9 cellular contexts compared by ENCODE assay signal in genomic region chr5:172455511-172456061, GRCh38. TPM values are rescaled to one million over a fixed set of nuclear protein-coding genes. Genes with fewer than 3 reads are reported as not detected.
DNase-seq lines count a peak whose midpoint lies in the region; ATAC-seq and TF ChIP-seq lines count a peak whose summit lies in the region.
"Had no signal": no experiment of that assay in that cellular context is flagged by ENCODE, and none has a peak within 500 bp of the region (broad histone marks: within the 10 kb centered on the region; RNA-seq: fewer than 3 reads in every experiment).

No MANE protein-coding gene starts in this region.

- no peak overlapping the region for H3K27ac ChIP-seq in CD4-positive, alpha-beta T cell (ENCODE audit: low read depth, low read length)
- H3K27ac ChIP-seq in PC-3 (ENCODE audit: low read length), result no peak overlapping the region
- H3K27ac ChIP-seq in epithelial cell of prostate, result peak overlapping the region; percentile 16

- peak overlapping the region; percentile 80 for H3K4me3 Mint-ChIP-seq in CD4-positive, alpha-beta T cell
- H3K4me3 Mint-ChIP-seq in neural crest cell, result peak overlapping the region; percentile 88

- H3K4me1 Mint-ChIP-seq in CD4-positive, alpha-beta T cell (ENCODE audit: low read depth), result peaks cover 21% of the 10 kb centered on the region
- peaks cover 62% of the 10 kb centered on the region for H3K4me1 Mint-ChIP-seq in neural crest cell

- no peak for ATAC-seq in CD4-positive, alpha-beta T cell (ENCODE audit: poor library complexity)
- ATAC-seq in PC-3, result no peak
- no peak for ATAC-seq in GM18520 (IDR thresholded peaks at IDR 0.05; ENCODE audit: unreplicated experiment)

- no TSS peak for BruUV-seq in PC-3 (replicated peaks; lab: Mats Ljungman, UMichigan)

- H3K36me3 ChIP-seq in PC-3 (ENCODE audit: low read depth, low read length), result no peaks in the 10 kb centered on the region
- H3K36me3 ChIP-seq: adrenal gland had no signal

- H3K27me3 Mint-ChIP-seq in CD4-positive, alpha-beta T cell, result peaks cover 24% of the 10 kb centered on the region
- no peaks in the 10 kb centered on the region for H3K27me3 Mint-ChIP-seq in neural crest cell (ENCODE audit: low read depth)

- no peaks in the 10 kb centered on the region for H4K20me1 ChIP-seq in PC-3 (ENCODE audit: low read length)

- no peaks in the 10 kb centered on the region for H3K36me3 Mint-ChIP-seq in CD4-positive, alpha-beta T cell (ENCODE audit: low read depth)
- peaks cover 5% of the 10 kb centered on the region for H3K36me3 Mint-ChIP-seq in neural crest cell (ENCODE audit: low read depth)

- TF ChIP-seq CTCF in CD4-positive, alpha-beta T cell (IDR thresholded peaks at IDR 0.05), result no peak
- TF ChIP-seq CTCF in PC-3 (conservative IDR thresholded peaks at IDR 0.05; ENCODE audit: low read depth, low read length), result no peak
- no peak for TF ChIP-seq CTCF in neural crest cell (conservative IDR thresholded peaks at IDR 0.05)

- H3K9me3 Mint-ChIP-seq in CD4-positive, alpha-beta T cell, result no peaks in the 10 kb centered on the region
- H3K9me3 Mint-ChIP-seq in neural crest cell, result no peaks in the 10 kb centered on the region

- peaks cover 11% of the 10 kb centered on the region for H3K27me3 ChIP-seq in CD4-positive, alpha-beta T cell (ENCODE audit: control insufficient read depth, insufficient read depth, low read length)
- no peaks in the 10 kb centered on the region for H3K27me3 ChIP-seq in PC-3 (ENCODE audit: low read length)
- H3K27me3 ChIP-seq: adrenal gland had no signal

- POLR2A ChIA-PET in CD4-positive, alpha-beta T cell (lab: Charles Lee), result no interaction called here
- POLR2A ChIA-PET in PC-3 (lab: Charles Lee; ENCODE audit: unreplicated experiment), result no interaction called here

- H3K9me2 ChIP-seq in PC-3 (replicated peaks; ENCODE audit: low read length), result no peaks in the 10 kb centered on the region

- H3K79me2 ChIP-seq in PC-3 (ENCODE audit: low read length), result no peaks in the 10 kb centered on the region

- no peaks in the 10 kb centered on the region for H3K9me3 ChIP-seq in CD4-positive, alpha-beta T cell (ENCODE audit: control insufficient read depth, low read length)
- H3K9me3 ChIP-seq in PC-3 (ENCODE audit: low read length), result no peaks in the 10 kb centered on the region
- H3K9me3 ChIP-seq: adrenal gland had no signal

- no peak overlapping the region for H3K4me2 ChIP-seq in PC-3 (ENCODE audit: low read length)

- H2AFZ ChIP-seq in PC-3 (ENCODE audit: low read length), result 0 out of 2 replicates have a peak overlapping the region, but pooled peaks have one; percentile 91

- no peak for DNase-seq in CD4-positive, alpha-beta T cell
- DNase-seq in PC-3, result no peak
- no peak for DNase-seq in epithelial cell of prostate (ENCODE audit: low read depth, low spot score)
- no peak for DNase-seq in neural crest cell (ENCODE audit: low read depth, low spot score)
- DNase-seq in NCI-H69 (lab: John Stamatoyannopoulos, UW), result no peak
- no peak for DNase-seq in activated CD8-positive, alpha-beta memory T cell treated with anti-CD3 and anti-CD28 coated beads, Interleukin-2, amount 50 U/mL, for 4 hours
- no peak for DNase-seq in inferior parietal cortex (ENCODE audit: extremely low spot score)

- H3K4me3 ChIP-seq in PC-3 (ENCODE audit: low read length), result no peak overlapping the region

- intact Hi-C loops in CD4-positive, alpha-beta T cell (cut with DNase I, micrococcal nuclease), result loop anchor here in 1 of 2 experiments (10.0 kb wide), 1 partner anchor 499 kb away; the partner anchor contains the start of gene RPL26L1
- intact Hi-C loops in PC-3 (cut with micrococcal nuclease), result loop anchor here (10.0 kb wide), 1 partner anchor 171 kb away; the partner anchor contains the start of gene UBTD2

- H3K9ac ChIP-seq in PC-3 (ENCODE audit: low read length), result no peak overlapping the region

- H3K4me1 ChIP-seq in PC-3 (ENCODE audit: insufficient read depth, low read length), result peaks cover 34% of the 10 kb centered on the region

- CTCF ChIA-PET in CD4-positive, alpha-beta T cell (lab: Charles Lee), result no interaction called here
- CTCF ChIA-PET in PC-3 (lab: Charles Lee), result no interaction called here

- H3K27ac Mint-ChIP-seq in CD4-positive, alpha-beta T cell, result no peak overlapping the region
- H3K27ac Mint-ChIP-seq in neural crest cell (ENCODE audit: unreplicated experiment), result no peak overlapping the region

- no peaks in the 10 kb centered on the region for H3F3A ChIP-seq in PC-3 (ENCODE audit: low read length, unreplicated experiment)

RNA-seq across cellular contexts. Expression of gene SH3PXD2B, which starts 1.3 kb away (rescaled TPM):
- total RNA-seq in CD4-positive, alpha-beta T cell, result under 1 TPM; 0.60 to 0.95 TPM
- total RNA-seq in PC-3 (2014; rRNA removed), result 8.9 and 9.8 TPM in 2 replicates
- 86.1 and 89.1 TPM in 2 replicates for total RNA-seq in neural crest cell
